In genomic region chr1:152107984-152108898, GRCh38 we compare ENCODE assay signal across 11 cellular contexts. TPM values are rescaled to one million over a fixed set of nuclear protein-coding genes. Genes with fewer than 3 reads are reported as not detected.
DNase-seq lines count a peak whose midpoint lies in the region; ATAC-seq and TF ChIP-seq lines count a peak whose summit lies in the region.
"Had no signal": no experiment of that assay in that cellular context is flagged by ENCODE, and none has a peak within 500 bp of the region (broad histone marks: within the 10 kb centered on the region; RNA-seq: fewer than 3 reads in every experiment).

No MANE protein-coding gene starts in this region.

- ATAC-seq in activated naive CD4-positive, alpha-beta T cell treated with anti-CD3 and anti-CD28 coated beads, Interleukin-2, amount 50 U/mL, for 72 hours = no peak
- no peak for ATAC-seq in HG03097 (IDR thresholded peaks at IDR 0.05; ENCODE audit: low FRiP score, unreplicated experiment)
- ATAC-seq in HG03354 (IDR thresholded peaks at IDR 0.05; ENCODE audit: poor library complexity, severe bottlenecking, unreplicated experiment) = no peak

- intact Hi-C loops in activated T-helper 2 cell treated with anti-CD3 and anti-CD28 coated beads, Interferon-gamma antibody, Interleukin-2, Interleukin-4, amounts not matched to agents 10 μg/mL and 5 μg/mL and 100 μg/mL, durations not matched to agents 14 hours and 24 hours and 36 hours (cut with micrococcal nuclease) = no loop called here
- intact Hi-C loops in testis (cut with DNase I; ENCODE audit: low total_unique reads) = no loop called here

- no peaks in the 10 kb centered on the region for H3K36me3 ChIP-seq in testis (ENCODE audit: low read depth, missing control alignments)

- peaks cover 7% of the 10 kb centered on the region for H3K9me3 Mint-ChIP-seq in activated naive CD4-positive, alpha-beta T cell treated with anti-CD3 and anti-CD28 coated beads, Interleukin-2, amount 10 ng/mL, durations not matched to agents 7 days and 5 days
- peaks cover 0 to 7% of the 10 kb centered on the region in 2 donors for H3K9me3 Mint-ChIP-seq in activated naive CD4-positive, alpha-beta T cell treated with anti-CD3 and anti-CD28 coated beads, Interleukin-2, amount 50 U/mL, for 72 hours
- no peaks in the 10 kb centered on the region for H3K9me3 Mint-ChIP-seq in activated T-helper 2 cell treated with anti-CD3 and anti-CD28 coated beads, Interferon-gamma antibody, Interleukin-2, Interleukin-4, amounts not matched to agents 10 μg/mL and 5 μg/mL and 100 μg/mL, durations not matched to agents 14 hours and 24 hours and 36 hours

- no peak for TF ChIP-seq CTCF in testis (IDR thresholded peaks at IDR 0.05)

- H3K36me3 Mint-ChIP-seq in activated naive CD4-positive, alpha-beta T cell treated with anti-CD3 and anti-CD28 coated beads, Interleukin-2, amount 10 ng/mL, durations not matched to agents 7 days and 5 days = peaks cover 3% of the 10 kb centered on the region
- H3K36me3 Mint-ChIP-seq in activated naive CD4-positive, alpha-beta T cell treated with anti-CD3 and anti-CD28 coated beads, Interleukin-2, amount 50 U/mL, for 72 hours = no peaks in the 10 kb centered on the region
- peaks cover 3% of the 10 kb centered on the region for H3K36me3 Mint-ChIP-seq in activated T-helper 2 cell treated with anti-CD3 and anti-CD28 coated beads, Interferon-gamma antibody, Interleukin-2, Interleukin-4, amounts not matched to agents 10 μg/mL and 5 μg/mL and 100 μg/mL, durations not matched to agents 14 hours and 24 hours and 36 hours (ENCODE audit: low read depth)
- H3K36me3 Mint-ChIP-seq: CD8-positive, alpha-beta memory T cell had no signal

- H3K27me3 ChIP-seq in testis = no peaks in the 10 kb centered on the region

- WGBS in testis, 2 donors = 6% methylated on average over 69 of the region's 69 CpGs

- H3K27me3 Mint-ChIP-seq in activated naive CD4-positive, alpha-beta T cell treated with anti-CD3 and anti-CD28 coated beads, Interleukin-2, amount 10 ng/mL, durations not matched to agents 7 days and 5 days = peaks cover 14% of the 10 kb centered on the region
- H3K27me3 Mint-ChIP-seq in activated T-helper 2 cell treated with anti-CD3 and anti-CD28 coated beads, Interferon-gamma antibody, Interleukin-2, Interleukin-4, amounts not matched to agents 10 μg/mL and 5 μg/mL and 100 μg/mL, durations not matched to agents 14 hours and 24 hours and 36 hours (ENCODE audit: low read depth) = peaks cover 16% of the 10 kb centered on the region

- TF ChIP-seq POLR2A in testis (IDR thresholded peaks at IDR 0.05) = no peak

- CTCF ChIA-PET in activated naive CD4-positive, alpha-beta T cell treated with anti-CD3 and anti-CD28 coated beads, Interleukin-2, amount 10 ng/mL, durations not matched to agents 7 days and 5 days (lab: Charles Lee) = interaction anchor here (1.3 to 6.4 kb wide), 3 partner anchors 55 to 81 kb away, joined by 3 to 46 read pairs (median 19); no protein-coding TSS in a partner anchor

- peak overlapping the region; percentile 24 for H3K4me3 Mint-ChIP-seq in activated naive CD4-positive, alpha-beta T cell treated with anti-CD3 and anti-CD28 coated beads, Interleukin-2, amount 10 ng/mL, durations not matched to agents 7 days and 5 days
- no peak overlapping the region for H3K4me3 Mint-ChIP-seq in activated T-helper 2 cell treated with anti-CD3 and anti-CD28 coated beads, Interferon-gamma antibody, Interleukin-2, Interleukin-4, amounts not matched to agents 10 μg/mL and 5 μg/mL and 100 μg/mL, durations not matched to agents 14 hours and 24 hours and 36 hours (ENCODE audit: low read depth)

- H3K27ac Mint-ChIP-seq in activated naive CD4-positive, alpha-beta T cell treated with anti-CD3 and anti-CD28 coated beads, Interleukin-2, amount 10 ng/mL, durations not matched to agents 7 days and 5 days = peak overlapping the region; percentile 70
- peak overlapping the region in 1 of 2 donors; percentile 88 for H3K27ac Mint-ChIP-seq in activated naive CD4-positive, alpha-beta T cell treated with anti-CD3 and anti-CD28 coated beads, Interleukin-2, amount 50 U/mL, for 72 hours
- peak overlapping the region; percentile 8 for H3K27ac Mint-ChIP-seq in activated T-helper 2 cell treated with anti-CD3 and anti-CD28 coated beads, Interferon-gamma antibody, Interleukin-2, Interleukin-4, amounts not matched to agents 10 μg/mL and 5 μg/mL and 100 μg/mL, durations not matched to agents 14 hours and 24 hours and 36 hours
- H3K27ac Mint-ChIP-seq: CD8-positive, alpha-beta memory T cell had no signal

- DNase-seq in activated naive CD4-positive, alpha-beta T cell treated with anti-CD3 and anti-CD28 coated beads, Interleukin-2, amount 10 ng/mL, durations not matched to agents 7 days and 5 days = no peak
- DNase-seq in activated naive CD4-positive, alpha-beta T cell treated with anti-CD3 and anti-CD28 coated beads, Interleukin-2, amount 50 U/mL, for 72 hours (ENCODE audit: low spot score in 2 of 2) = no peak
- DNase-seq in activated T-helper 2 cell treated with anti-CD3 and anti-CD28 coated beads, Interferon-gamma antibody, Interleukin-2, Interleukin-4, amounts not matched to agents 10 μg/mL and 5 μg/mL and 100 μg/mL, durations not matched to agents 14 hours and 24 hours and 36 hours (ENCODE audit: low spot score) = no peak
- DNase-seq in hepatic stellate cell (ENCODE audit: low spot score) (peak; percentile 12), testis (peak; percentile 18)
- no peak for DNase-seq in stimulated activated naive CD4-positive, alpha-beta T cell treated with Interleukin-2 at 50 U/mL for 16 hours (lab: John Stamatoyannopoulos, UW)
- DNase-seq: CD8-positive, alpha-beta memory T cell had no signal

- H3K27ac ChIP-seq in testis = peak overlapping the region in 1 of 2 donors; percentile 44

- H3K4me3 ChIP-seq in testis = peak overlapping the region; percentile 31 to 53

- peaks cover 5% of the 10 kb centered on the region for H3K4me1 Mint-ChIP-seq in activated naive CD4-positive, alpha-beta T cell treated with anti-CD3 and anti-CD28 coated beads, Interleukin-2, amount 10 ng/mL, durations not matched to agents 7 days and 5 days
- H3K4me1 Mint-ChIP-seq in activated T-helper 2 cell treated with anti-CD3 and anti-CD28 coated beads, Interferon-gamma antibody, Interleukin-2, Interleukin-4, amounts not matched to agents 10 μg/mL and 5 μg/mL and 100 μg/mL, durations not matched to agents 14 hours and 24 hours and 36 hours (ENCODE audit: low read depth) = peaks cover 2% of the 10 kb centered on the region

- no peaks in the 10 kb centered on the region for H3K9me3 ChIP-seq in testis

- peaks cover 11% of the 10 kb centered on the region for H3K4me1 ChIP-seq in testis

RNA-seq across cellular contexts. Expression of gene TCHH, which starts 7.0 kb away (rescaled TPM):
- total RNA-seq in activated naive CD4-positive, alpha-beta T cell treated with anti-CD3 and anti-CD28 coated beads, Interleukin-2, amount 50 U/mL, for 72 hours = under 1 TPM in 1 of 2 donors, not detected in 1; 0.04 TPM
- 0.02 TPM in 1 of 2 replicates, not detected in the other for total RNA-seq in activated T-helper 2 cell treated with anti-CD3 and anti-CD28 coated beads, Interferon-gamma antibody, Interleukin-2, Interleukin-4, amounts not matched to agents 10 μg/mL and 5 μg/mL and 100 μg/mL, durations not matched to agents 14 hours and 24 hours and 36 hours
- 1 to 10 TPM; 2.2 to 2.9 TPM for total RNA-seq in testis
- polyA plus RNA-seq in testis (ENCODE audit: insufficient read depth, low read depth, low replicate concordance) = 0.53 TPM
- polyA plus RNA-seq: CD8-positive, alpha-beta memory T cell had no signal

RNA-seq across cellular contexts. Expression of gene TCHHL1, which starts 19.4 kb away (rescaled TPM):
- not detected for total RNA-seq in activated naive CD4-positive, alpha-beta T cell treated with anti-CD3 and anti-CD28 coated beads, Interleukin-2, amount 50 U/mL, for 72 hours
- total RNA-seq in activated T-helper 2 cell treated with anti-CD3 and anti-CD28 coated beads, Interferon-gamma antibody, Interleukin-2, Interleukin-4, amounts not matched to agents 10 μg/mL and 5 μg/mL and 100 μg/mL, durations not matched to agents 14 hours and 24 hours and 36 hours = not detected in 2 replicates
- total RNA-seq in testis = under 1 TPM in 1 of 2 donors, not detected in 1; 0.12 TPM
- not detected for polyA plus RNA-seq in testis (ENCODE audit: insufficient read depth, low read depth, low replicate concordance)
- total RNA-seq: CD8-positive, alpha-beta memory T cell; posterior vena cava; T-helper 1 cell treated with Interleukin-12 subunit alpha and Interleukin-12 subunit beta and Interleukin-4 antibody, amounts not matched to agents 30 ng/mL and 1 ng/mL, for 36 hours had no signal
- polyA plus RNA-seq: CD8-positive, alpha-beta memory T cell had no signal

RNA-seq across cellular contexts. Expression of gene RPTN, which starts 50.8 kb away (rescaled TPM):
- not detected for total RNA-seq in activated naive CD4-positive, alpha-beta T cell treated with anti-CD3 and anti-CD28 coated beads, Interleukin-2, amount 50 U/mL, for 72 hours
- not detected in 2 replicates for total RNA-seq in activated T-helper 2 cell treated with anti-CD3 and anti-CD28 coated beads, Interferon-gamma antibody, Interleukin-2, Interleukin-4, amounts not matched to agents 10 μg/mL and 5 μg/mL and 100 μg/mL, durations not matched to agents 14 hours and 24 hours and 36 hours
- total RNA-seq in testis = under 1 TPM in 1 of 2 donors, not detected in 1; 0.06 TPM
- not detected for polyA plus RNA-seq in testis (ENCODE audit: insufficient read depth, low read depth, low replicate concordance)
- total RNA-seq: CD8-positive, alpha-beta memory T cell; posterior vena cava; T-helper 1 cell treated with Interleukin-12 subunit alpha and Interleukin-12 subunit beta and Interleukin-4 antibody, amounts not matched to agents 30 ng/mL and 1 ng/mL, for 36 hours had no signal
- polyA plus RNA-seq: CD8-positive, alpha-beta memory T cell had no signal

Comparison
In these comparisons a context has a peak if more than half of its experiments do, and no peak if none do; other contexts are left out.
1. DNase-seq: peak in hepatic stellate cell (single experiment) and testis (single experiment); none in activated naive CD4-positive, alpha-beta T cell treated with anti-CD3 and anti-CD28 coated beads, Interleukin-2, amount 10 ng/mL, durations not matched to agents 7 days and 5 days (single experiment), activated naive CD4-positive, alpha-beta T cell treated with anti-CD3 and anti-CD28 coated beads, Interleukin-2, amount 50 U/mL, for 72 hours (0 of 2), activated T-helper 2 cell treated with anti-CD3 and anti-CD28 coated beads, Interferon-gamma antibody, Interleukin-2, Interleukin-4, amounts not matched to agents 10 μg/mL and 5 μg/mL and 100 μg/mL, durations not matched to agents 14 hours and 24 hours and 36 hours (single experiment) and stimulated activated naive CD4-positive, alpha-beta T cell treated with Interleukin-2 at 50 U/mL for 16 hours (single experiment).